Comparison of ENCODE assay signal across 1 cellular context in the genomic region with DNA sequence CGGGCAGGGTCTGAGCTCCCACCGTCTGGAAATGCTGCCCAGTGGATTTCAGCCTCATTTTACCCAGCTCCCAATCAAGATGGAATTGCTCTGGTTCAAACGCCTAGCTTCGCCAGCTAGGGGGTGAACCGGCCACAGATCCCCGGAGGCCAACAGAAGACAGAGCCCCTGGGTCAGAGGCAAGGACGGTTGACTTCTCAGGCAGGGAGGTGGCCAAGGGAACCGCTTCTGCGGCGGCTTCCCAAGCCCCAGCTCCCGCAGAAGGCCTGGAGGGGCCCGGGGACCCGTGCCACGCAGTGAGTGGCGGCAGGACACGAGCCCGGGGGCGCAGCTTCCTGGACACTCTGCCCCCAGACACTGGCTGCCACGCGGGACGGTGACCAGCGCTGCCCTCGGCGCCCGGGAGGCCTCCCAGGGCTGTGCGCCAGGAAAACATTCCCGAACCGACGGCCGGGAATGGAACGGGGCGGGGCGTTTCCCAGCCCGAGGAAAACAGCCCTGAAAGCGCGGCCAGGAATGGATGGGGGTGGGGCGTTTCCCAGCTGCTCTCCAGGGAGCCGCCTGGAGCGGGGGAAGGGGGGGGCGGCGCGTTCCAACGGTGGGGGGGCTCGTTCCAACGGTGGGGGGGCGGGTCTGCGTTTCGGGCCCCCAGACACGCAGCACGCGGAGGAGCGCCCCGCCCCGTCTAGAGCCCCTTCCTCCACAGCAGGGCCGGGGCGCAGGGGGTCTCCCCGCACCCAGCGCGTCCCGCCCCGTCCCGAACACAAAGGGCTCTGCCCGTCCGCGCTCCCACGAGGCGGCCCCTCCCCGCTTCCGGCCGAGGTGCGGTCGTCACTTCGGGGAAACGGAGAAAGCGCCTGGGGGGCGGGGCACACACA.
A peak's percentile ranks its signal among the peaks of the same experiment; 100 is the strongest.
TF ChIP-seq lines count a peak whose summit lies in the region.

No MANE protein-coding gene starts in this region.

TF ChIP-seq in HepG2, 621 proteins besides CTCF, POLR2A, EP300 and RAD21 (continued from another document and continues in another):
- TF ChIP-seq ZNF556 (CRISPR knock-in tag; IDR thresholded peaks at IDR 0.05; ENCODE audit: borderline replicate concordance) (0 out of 2 replicates have a peak, but pooled peaks have one; percentile 54), ZNF234 (CRISPR knock-in tag; conservative IDR thresholded peaks at IDR 0.05) (no peak; the same call in 1 of the 2 replicates), PRDM15 (CRISPR knock-in tag; IDR thresholded peaks at IDR 0.05) (peak; percentile 72), BORCS8-MEF2B (CRISPR knock-in tag; IDR thresholded peaks at IDR 0.05) (no peak), UBTF (CRISPR knock-in tag; IDR thresholded peaks at IDR 0.05) (peak; percentile 85), ZNF292 (CRISPR knock-in tag; IDR thresholded peaks at IDR 0.05; ENCODE audit: borderline replicate concordance, low read depth) (no peak), ZNF383 (CRISPR knock-in tag; IDR thresholded peaks at IDR 0.05; ENCODE audit: borderline replicate concordance) (0 out of 2 replicates have a peak, but pooled peaks have one; percentile 32), SIX4 (CRISPR knock-in tag; IDR thresholded peaks at IDR 0.05) (no peak), STAG1 (CRISPR knock-in tag; IDR thresholded peaks at IDR 0.05) (no peak), IKZF4 (CRISPR knock-in tag; IDR thresholded peaks at IDR 0.05; ENCODE audit: borderline replicate concordance, low read depth, not compliant biosample characterization) (peak; percentile 60), ZBTB42 (CRISPR knock-in tag; IDR thresholded peaks at IDR 0.05) (0 out of 2 replicates have a peak, but pooled peaks have one; percentile 38), ZNF788 (CRISPR knock-in tag; IDR thresholded peaks at IDR 0.05; ENCODE audit: borderline replicate concordance) (peak; percentile 96), CSRNP2 (CRISPR knock-in tag; conservative IDR thresholded peaks at IDR 0.05; ENCODE audit: low read depth) (no peak), KDM1A (CRISPR knock-in tag; IDR thresholded peaks at IDR 0.05) (no peak), ZNF740 (CRISPR knock-in tag; IDR thresholded peaks at IDR 0.05) (peak; percentile 96), ZSCAN20 (CRISPR knock-in tag; IDR thresholded peaks at IDR 0.05; ENCODE audit: borderline replicate concordance) (no peak), ZNF781 (CRISPR knock-in tag; IDR thresholded peaks at IDR 0.05; ENCODE audit: borderline replicate concordance, not compliant biosample characterization) (no peak), ZNF83 (CRISPR knock-in tag; IDR thresholded peaks at IDR 0.05; ENCODE audit: borderline replicate concordance) (no peak), TARDBP (CRISPR knock-in tag; IDR thresholded peaks at IDR 0.05) (peak; percentile 75), ZC3H4 (CRISPR knock-in tag; IDR thresholded peaks at IDR 0.05; ENCODE audit: borderline replicate concordance) (0 out of 2 replicates have a peak, but pooled peaks have one; percentile 36), HDAC6 (IDR thresholded peaks at IDR 0.05; ENCODE audit: low read depth, low read length) (no peak), ZNF616 (CRISPR knock-in tag; IDR thresholded peaks at IDR 0.05; ENCODE audit: low read depth) (no peak), TAF15 (IDR thresholded peaks at IDR 0.05; ENCODE audit: low read depth, low read length, poor library complexity, severe bottlenecking) (no peak), SMAD1 (CRISPR knock-in tag; IDR thresholded peaks at IDR 0.05; ENCODE audit: borderline replicate concordance, low read depth) (no peak), HES4 (CRISPR knock-in tag; IDR thresholded peaks at IDR 0.05; ENCODE audit: borderline replicate concordance) (no peak), PITX1 (CRISPR knock-in tag; IDR thresholded peaks at IDR 0.05) (no peak), NFE2 (CRISPR knock-in tag; IDR thresholded peaks at IDR 0.05) (no peak), NFKBIZ (CRISPR knock-in tag; IDR thresholded peaks at IDR 0.05) (peak; percentile 46; the same call in 1 of the 2 replicates), PHF8 (CRISPR knock-in tag; IDR thresholded peaks at IDR 0.05) (peak; percentile 67), USF2 (IDR thresholded peaks at IDR 0.05; ENCODE audit: low read depth, low read length) (no peak), USF2 (CRISPR knock-in tag; IDR thresholded peaks at IDR 0.05; ENCODE audit: borderline replicate concordance) (no peak), RCOR2 (CRISPR knock-in tag; IDR thresholded peaks at IDR 0.05) (no peak), ZNF33A (CRISPR knock-in tag; IDR thresholded peaks at IDR 0.05; ENCODE audit: borderline replicate concordance) (no peak), DNMT1 (CRISPR knock-in tag; IDR thresholded peaks at IDR 0.05) (peak; percentile 30; the same call in 1 of the 2 replicates), DPF2 (CRISPR knock-in tag; IDR thresholded peaks at IDR 0.05; ENCODE audit: borderline replicate concordance, low read depth) (no peak; the same call in 1 of the 2 replicates), HDAC1 (CRISPR knock-in tag; IDR thresholded peaks at IDR 0.05) (peak; percentile 81), ZNF414 (CRISPR knock-in tag; IDR thresholded peaks at IDR 0.05) (no peak)
- TF ChIP-seq, protein P1, sequence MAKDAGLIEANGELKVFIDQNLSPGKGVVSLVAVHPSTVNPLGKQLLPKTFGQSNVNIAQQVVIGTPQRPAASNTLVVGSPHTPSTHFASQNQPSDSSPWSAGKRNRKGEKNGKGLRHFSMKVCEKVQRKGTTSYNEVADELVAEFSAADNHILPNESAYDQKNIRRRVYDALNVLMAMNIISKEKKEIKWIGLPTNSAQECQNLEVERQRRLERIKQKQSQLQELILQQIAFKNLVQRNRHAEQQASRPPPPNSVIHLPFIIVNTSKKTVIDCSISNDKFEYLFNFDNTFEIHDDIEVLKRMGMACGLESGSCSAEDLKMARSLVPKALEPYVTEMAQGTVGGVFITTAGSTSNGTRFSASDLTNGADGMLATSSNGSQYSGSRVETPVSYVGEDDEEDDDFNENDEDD (CRISPR knock-in tag; IDR thresholded peaks at IDR 0.05; ENCODE audit: borderline replicate concordance) = peak; percentile 67; the same call in 1 of the 2 replicates
- TF ChIP-seq, protein P2, sequence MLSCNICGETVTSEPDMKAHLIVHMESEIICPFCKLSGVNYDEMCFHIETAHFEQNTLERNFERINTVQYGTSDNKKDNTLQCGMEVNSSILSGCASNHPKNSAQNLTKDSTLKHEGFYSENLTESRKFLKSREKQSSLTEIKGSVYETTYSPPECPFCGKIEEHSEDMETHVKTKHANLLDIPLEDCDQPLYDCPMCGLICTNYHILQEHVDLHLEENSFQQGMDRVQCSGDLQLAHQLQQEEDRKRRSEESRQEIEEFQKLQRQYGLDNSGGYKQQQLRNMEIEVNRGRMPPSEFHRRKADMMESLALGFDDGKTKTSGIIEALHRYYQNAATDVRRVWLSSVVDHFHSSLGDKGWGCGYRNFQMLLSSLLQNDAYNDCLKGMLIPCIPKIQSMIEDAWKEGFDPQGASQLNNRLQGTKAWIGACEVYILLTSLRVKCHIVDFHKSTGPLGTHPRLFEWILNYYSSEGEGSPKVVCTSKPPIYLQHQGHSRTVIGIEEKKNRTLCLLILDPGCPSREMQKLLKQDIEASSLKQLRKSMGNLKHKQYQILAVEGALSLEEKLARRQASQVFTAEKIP (CRISPR knock-in tag; IDR thresholded peaks at IDR 0.05; ENCODE audit: borderline replicate concordance) = no peak
- TF ChIP-seq, protein P3, sequence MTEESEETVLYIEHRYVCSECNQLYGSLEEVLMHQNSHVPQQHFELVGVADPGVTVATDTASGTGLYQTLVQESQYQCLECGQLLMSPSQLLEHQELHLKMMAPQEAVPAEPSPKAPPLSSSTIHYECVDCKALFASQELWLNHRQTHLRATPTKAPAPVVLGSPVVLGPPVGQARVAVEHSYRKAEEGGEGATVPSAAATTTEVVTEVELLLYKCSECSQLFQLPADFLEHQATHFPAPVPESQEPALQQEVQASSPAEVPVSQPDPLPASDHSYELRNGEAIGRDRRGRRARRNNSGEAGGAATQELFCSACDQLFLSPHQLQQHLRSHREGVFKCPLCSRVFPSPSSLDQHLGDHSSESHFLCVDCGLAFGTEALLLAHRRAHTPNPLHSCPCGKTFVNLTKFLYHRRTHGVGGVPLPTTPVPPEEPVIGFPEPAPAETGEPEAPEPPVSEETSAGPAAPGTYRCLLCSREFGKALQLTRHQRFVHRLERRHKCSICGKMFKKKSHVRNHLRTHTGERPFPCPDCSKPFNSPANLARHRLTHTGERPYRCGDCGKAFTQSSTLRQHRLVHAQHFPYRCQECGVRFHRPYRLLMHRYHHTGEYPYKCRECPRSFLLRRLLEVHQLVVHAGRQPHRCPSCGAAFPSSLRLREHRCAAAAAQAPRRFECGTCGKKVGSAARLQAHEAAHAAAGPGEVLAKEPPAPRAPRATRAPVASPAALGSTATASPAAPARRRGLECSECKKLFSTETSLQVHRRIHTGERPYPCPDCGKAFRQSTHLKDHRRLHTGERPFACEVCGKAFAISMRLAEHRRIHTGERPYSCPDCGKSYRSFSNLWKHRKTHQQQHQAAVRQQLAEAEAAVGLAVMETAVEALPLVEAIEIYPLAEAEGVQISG (CRISPR knock-in tag; IDR thresholded peaks at IDR 0.05) = no peak; the same call in 1 of the 2 replicates
- TF ChIP-seq, protein P4, sequence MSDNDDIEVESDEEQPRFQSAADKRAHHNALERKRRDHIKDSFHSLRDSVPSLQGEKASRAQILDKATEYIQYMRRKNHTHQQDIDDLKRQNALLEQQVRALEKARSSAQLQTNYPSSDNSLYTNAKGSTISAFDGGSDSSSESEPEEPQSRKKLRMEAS (IDR thresholded peaks at IDR 0.05) = peak; percentile 85; the same call in 1 of the 2 replicates
